1 cellular context compared by ENCODE assay signal in genomic region chr2:47078541-47079482, GRCh38.
TF ChIP-seq lines count a peak whose summit lies in the region.

No MANE protein-coding gene starts in this region.

TF ChIP-seq in K562, 482 proteins besides CTCF, POLR2A, EP300 and RAD21 (continued from another document and continues in another):
- peak; percentile 93 for TF ChIP-seq TEAD4 (IDR thresholded peaks at IDR 0.05; ENCODE audit: low read length)
- TF ChIP-seq TEAD4 (CRISPR knock-in tag; IDR thresholded peaks at IDR 0.05; ENCODE audit: borderline replicate concordance): no peak
- TF ChIP-seq ZNF785 (CRISPR knock-in tag; IDR thresholded peaks at IDR 0.05): no peak
- peak; percentile 97 for TF ChIP-seq FOXA3 (CRISPR knock-in tag; conservative IDR thresholded peaks at IDR 0.05 in 1 of 2, IDR thresholded peaks at IDR 0.05 in 1 of 2)
- no peak for TF ChIP-seq MAX (CRISPR knock-in tag; IDR thresholded peaks at IDR 0.05)
- no peak for TF ChIP-seq NELFE (IDR thresholded peaks at IDR 0.05; ENCODE audit: insufficient read depth, insufficient read length)
- TF ChIP-seq SLC30A9 (CRISPR knock-in tag; IDR thresholded peaks at IDR 0.05): no peak
- TF ChIP-seq ZNF668 (CRISPR knock-in tag; IDR thresholded peaks at IDR 0.05): no peak
- TF ChIP-seq BRD4 (IDR thresholded peaks at IDR 0.05): no peak
- TF ChIP-seq DIDO1 (tag; IDR thresholded peaks at IDR 0.05; ENCODE audit: low read depth): no peak
- no peak for TF ChIP-seq ZNF316 (IDR thresholded peaks at IDR 0.05)
- no peak for TF ChIP-seq ILF3 (IDR thresholded peaks at IDR 0.05; ENCODE audit: borderline replicate concordance)
- TF ChIP-seq, protein P1, sequence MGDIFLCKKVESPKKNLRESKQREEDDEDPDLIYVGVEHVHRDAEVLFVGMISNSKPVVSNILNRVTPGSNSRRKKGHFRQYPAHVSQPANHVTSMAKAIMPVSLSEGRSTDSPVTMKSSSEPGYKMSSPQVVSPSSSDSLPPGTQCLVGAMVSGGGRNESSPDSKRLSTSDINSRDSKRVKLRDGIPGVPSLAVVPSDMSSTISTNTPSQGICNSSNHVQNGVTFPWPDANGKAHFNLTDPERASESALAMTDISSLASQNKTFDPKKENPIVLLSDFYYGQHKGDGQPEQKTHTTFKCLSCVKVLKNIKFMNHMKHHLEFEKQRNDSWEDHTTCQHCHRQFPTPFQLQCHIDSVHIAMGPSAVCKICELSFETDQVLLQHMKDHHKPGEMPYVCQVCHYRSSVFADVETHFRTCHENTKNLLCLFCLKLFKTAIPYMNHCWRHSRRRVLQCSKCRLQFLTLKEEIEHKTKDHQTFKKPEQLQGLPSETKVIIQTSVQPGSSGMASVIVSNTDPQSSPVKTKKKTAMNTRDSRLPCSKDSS (IDR thresholded peaks at IDR 0.05; ENCODE audit: low read depth, partially characterized antibody): no peak
- 0 out of 2 replicates have a peak, but pooled peaks have one; percentile 46 for TF ChIP-seq FOXP1 (CRISPR knock-in tag; IDR thresholded peaks at IDR 0.05)
- TF ChIP-seq ZNF134 (CRISPR knock-in tag; conservative IDR thresholded peaks at IDR 0.05): peak; percentile 91
- peak in 1 of 2 experiments; percentile 94; a peak in 2 of 4 replicates for TF ChIP-seq MLLT1 (IDR thresholded peaks at IDR 0.05)
- no peak for TF ChIP-seq ELF4 (CRISPR knock-in tag; IDR thresholded peaks at IDR 0.05)
- TF ChIP-seq STAG1 (CRISPR knock-in tag; IDR thresholded peaks at IDR 0.05; ENCODE audit: borderline replicate concordance): no peak
- 0 out of 2 replicates have a peak, but pooled peaks have one; percentile 36 for TF ChIP-seq CREM (IDR thresholded peaks at IDR 0.05; ENCODE audit: low read depth)
- no peak for TF ChIP-seq ZKSCAN8 (CRISPR knock-in tag; IDR thresholded peaks at IDR 0.05)
- TF ChIP-seq, protein P2, sequence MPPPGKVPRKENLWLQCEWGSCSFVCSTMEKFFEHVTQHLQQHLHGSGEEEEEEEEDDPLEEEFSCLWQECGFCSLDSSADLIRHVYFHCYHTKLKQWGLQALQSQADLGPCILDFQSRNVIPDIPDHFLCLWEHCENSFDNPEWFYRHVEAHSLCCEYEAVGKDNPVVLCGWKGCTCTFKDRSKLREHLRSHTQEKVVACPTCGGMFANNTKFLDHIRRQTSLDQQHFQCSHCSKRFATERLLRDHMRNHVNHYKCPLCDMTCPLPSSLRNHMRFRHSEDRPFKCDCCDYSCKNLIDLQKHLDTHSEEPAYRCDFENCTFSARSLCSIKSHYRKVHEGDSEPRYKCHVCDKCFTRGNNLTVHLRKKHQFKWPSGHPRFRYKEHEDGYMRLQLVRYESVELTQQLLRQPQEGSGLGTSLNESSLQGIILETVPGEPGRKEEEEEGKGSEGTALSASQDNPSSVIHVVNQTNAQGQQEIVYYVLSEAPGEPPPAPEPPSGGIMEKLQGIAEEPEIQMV (tag; conservative IDR thresholded peaks at IDR 0.05; ENCODE audit: low read depth): no peak
- peak; percentile 86; the same call in 1 of the 2 replicates for TF ChIP-seq NBN (IDR thresholded peaks at IDR 0.05; ENCODE audit: low read depth)
- peak; percentile 85 for TF ChIP-seq BCOR (IDR thresholded peaks at IDR 0.05)
- peak; percentile 97 for TF ChIP-seq TCF3 (CRISPR knock-in tag; IDR thresholded peaks at IDR 0.05)
- TF ChIP-seq, protein P3, sequence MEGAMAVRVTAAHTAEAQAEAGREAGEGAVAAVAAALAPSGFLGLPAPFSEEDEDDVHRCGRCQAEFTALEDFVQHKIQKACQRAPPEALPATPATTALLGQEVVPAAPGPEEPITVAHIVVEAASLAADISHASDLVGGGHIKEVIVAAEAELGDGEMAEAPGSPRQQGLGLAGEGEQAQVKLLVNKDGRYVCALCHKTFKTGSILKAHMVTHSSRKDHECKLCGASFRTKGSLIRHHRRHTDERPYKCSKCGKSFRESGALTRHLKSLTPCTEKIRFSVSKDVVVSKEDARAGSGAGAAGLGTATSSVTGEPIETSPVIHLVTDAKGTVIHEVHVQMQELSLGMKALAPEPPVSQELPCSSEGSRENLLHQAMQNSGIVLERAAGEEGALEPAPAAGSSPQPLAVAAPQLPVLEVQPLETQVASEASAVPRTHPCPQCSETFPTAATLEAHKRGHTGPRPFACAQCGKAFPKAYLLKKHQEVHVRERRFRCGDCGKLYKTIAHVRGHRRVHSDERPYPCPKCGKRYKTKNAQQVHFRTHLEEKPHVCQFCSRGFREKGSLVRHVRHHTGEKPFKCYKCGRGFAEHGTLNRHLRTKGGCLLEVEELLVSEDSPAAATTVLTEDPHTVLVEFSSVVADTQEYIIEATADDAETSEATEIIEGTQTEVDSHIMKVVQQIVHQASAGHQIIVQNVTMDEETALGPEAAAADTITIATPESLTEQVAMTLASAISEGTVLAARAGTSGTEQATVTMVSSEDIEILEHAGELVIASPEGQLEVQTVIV (CRISPR knock-in tag; IDR thresholded peaks at IDR 0.05; ENCODE audit: borderline replicate concordance): no peak
- TF ChIP-seq ZNF121 (CRISPR knock-in tag; conservative IDR thresholded peaks at IDR 0.05): no peak
- no peak for TF ChIP-seq SAFB (IDR thresholded peaks at IDR 0.05; ENCODE audit: borderline replicate concordance, low read depth, low read length)
- TF ChIP-seq EP400 (IDR thresholded peaks at IDR 0.05): no peak
- peak; percentile 59; the same call in 1 of the 2 replicates for TF ChIP-seq GATAD2B (IDR thresholded peaks at IDR 0.05; ENCODE audit: borderline replicate concordance)
- TF ChIP-seq KAT7 (CRISPR knock-in tag; IDR thresholded peaks at IDR 0.05; ENCODE audit: borderline replicate concordance): no peak
- no peak for TF ChIP-seq ZBTB43 (CRISPR knock-in tag; IDR thresholded peaks at IDR 0.05)
- TF ChIP-seq, protein P4, sequence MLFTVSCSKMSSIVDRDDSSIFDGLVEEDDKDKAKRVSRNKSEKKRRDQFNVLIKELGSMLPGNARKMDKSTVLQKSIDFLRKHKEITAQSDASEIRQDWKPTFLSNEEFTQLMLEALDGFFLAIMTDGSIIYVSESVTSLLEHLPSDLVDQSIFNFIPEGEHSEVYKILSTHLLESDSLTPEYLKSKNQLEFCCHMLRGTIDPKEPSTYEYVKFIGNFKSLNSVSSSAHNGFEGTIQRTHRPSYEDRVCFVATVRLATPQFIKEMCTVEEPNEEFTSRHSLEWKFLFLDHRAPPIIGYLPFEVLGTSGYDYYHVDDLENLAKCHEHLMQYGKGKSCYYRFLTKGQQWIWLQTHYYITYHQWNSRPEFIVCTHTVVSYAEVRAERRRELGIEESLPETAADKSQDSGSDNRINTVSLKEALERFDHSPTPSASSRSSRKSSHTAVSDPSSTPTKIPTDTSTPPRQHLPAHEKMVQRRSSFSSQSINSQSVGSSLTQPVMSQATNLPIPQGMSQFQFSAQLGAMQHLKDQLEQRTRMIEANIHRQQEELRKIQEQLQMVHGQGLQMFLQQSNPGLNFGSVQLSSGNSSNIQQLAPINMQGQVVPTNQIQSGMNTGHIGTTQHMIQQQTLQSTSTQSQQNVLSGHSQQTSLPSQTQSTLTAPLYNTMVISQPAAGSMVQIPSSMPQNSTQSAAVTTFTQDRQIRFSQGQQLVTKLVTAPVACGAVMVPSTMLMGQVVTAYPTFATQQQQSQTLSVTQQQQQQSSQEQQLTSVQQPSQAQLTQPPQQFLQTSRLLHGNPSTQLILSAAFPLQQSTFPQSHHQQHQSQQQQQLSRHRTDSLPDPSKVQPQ (CRISPR knock-in tag; IDR thresholded peaks at IDR 0.05; ENCODE audit: borderline replicate concordance): no peak
- no peak for TF ChIP-seq FUS (optimal IDR thresholded peaks at IDR 0.05; ENCODE audit: low read depth, low read length)
- no peak for TF ChIP-seq ZNF79 (CRISPR knock-in tag; IDR thresholded peaks at IDR 0.05; ENCODE audit: low read depth)
- peak; percentile 91 for TF ChIP-seq CBFA2T2 (conservative IDR thresholded peaks at IDR 0.05)
- no peak for TF ChIP-seq ZNF830 (CRISPR knock-in tag; IDR thresholded peaks at IDR 0.05)
- TF ChIP-seq RBM17 (IDR thresholded peaks at IDR 0.05; ENCODE audit: borderline replicate concordance, low read depth, low read length): no peak
- TF ChIP-seq ZNF408 (CRISPR knock-in tag; IDR thresholded peaks at IDR 0.05; ENCODE audit: low read depth): no peak
- TF ChIP-seq RUNX1 (IDR thresholded peaks at IDR 0.05; ENCODE audit: low read depth): no peak; the same call in 1 of the 2 replicates
- TF ChIP-seq ZBTB8A (IDR thresholded peaks at IDR 0.05; ENCODE audit: partially characterized antibody): no peak
- no peak for TF ChIP-seq TFE3 (CRISPR knock-in tag; IDR thresholded peaks at IDR 0.05)
- no peak for TF ChIP-seq ETS2 (tag; IDR thresholded peaks at IDR 0.05; ENCODE audit: borderline replicate concordance, poor library complexity, severe bottlenecking)
- TF ChIP-seq, protein P5, sequence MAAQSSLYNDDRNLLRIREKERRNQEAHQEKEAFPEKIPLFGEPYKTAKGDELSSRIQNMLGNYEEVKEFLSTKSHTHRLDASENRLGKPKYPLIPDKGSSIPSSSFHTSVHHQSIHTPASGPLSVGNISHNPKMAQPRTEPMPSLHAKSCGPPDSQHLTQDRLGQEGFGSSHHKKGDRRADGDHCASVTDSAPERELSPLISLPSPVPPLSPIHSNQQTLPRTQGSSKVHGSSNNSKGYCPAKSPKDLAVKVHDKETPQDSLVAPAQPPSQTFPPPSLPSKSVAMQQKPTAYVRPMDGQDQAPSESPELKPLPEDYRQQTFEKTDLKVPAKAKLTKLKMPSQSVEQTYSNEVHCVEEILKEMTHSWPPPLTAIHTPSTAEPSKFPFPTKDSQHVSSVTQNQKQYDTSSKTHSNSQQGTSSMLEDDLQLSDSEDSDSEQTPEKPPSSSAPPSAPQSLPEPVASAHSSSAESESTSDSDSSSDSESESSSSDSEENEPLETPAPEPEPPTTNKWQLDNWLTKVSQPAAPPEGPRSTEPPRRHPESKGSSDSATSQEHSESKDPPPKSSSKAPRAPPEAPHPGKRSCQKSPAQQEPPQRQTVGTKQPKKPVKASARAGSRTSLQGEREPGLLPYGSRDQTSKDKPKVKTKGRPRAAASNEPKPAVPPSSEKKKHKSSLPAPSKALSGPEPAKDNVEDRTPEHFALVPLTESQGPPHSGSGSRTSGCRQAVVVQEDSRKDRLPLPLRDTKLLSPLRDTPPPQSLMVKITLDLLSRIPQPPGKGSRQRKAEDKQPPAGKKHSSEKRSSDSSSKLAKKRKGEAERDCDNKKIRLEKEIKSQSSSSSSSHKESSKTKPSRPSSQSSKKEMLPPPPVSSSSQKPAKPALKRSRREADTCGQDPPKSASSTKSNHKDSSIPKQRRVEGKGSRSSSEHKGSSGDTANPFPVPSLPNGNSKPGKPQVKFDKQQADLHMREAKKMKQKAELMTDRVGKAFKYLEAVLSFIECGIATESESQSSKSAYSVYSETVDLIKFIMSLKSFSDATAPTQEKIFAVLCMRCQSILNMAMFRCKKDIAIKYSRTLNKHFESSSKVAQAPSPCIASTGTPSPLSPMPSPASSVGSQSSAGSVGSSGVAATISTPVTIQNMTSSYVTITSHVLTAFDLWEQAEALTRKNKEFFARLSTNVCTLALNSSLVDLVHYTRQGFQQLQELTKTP (IDR thresholded peaks at IDR 0.05; ENCODE audit: low read depth in 1 of 2, partially characterized antibody in 2 of 2): peak in 1 of 2 experiments; percentile 39
- TF ChIP-seq ZBTB1 (CRISPR knock-in tag; IDR thresholded peaks at IDR 0.05; ENCODE audit: borderline replicate concordance, low read depth): no peak
- TF ChIP-seq, protein P6, sequence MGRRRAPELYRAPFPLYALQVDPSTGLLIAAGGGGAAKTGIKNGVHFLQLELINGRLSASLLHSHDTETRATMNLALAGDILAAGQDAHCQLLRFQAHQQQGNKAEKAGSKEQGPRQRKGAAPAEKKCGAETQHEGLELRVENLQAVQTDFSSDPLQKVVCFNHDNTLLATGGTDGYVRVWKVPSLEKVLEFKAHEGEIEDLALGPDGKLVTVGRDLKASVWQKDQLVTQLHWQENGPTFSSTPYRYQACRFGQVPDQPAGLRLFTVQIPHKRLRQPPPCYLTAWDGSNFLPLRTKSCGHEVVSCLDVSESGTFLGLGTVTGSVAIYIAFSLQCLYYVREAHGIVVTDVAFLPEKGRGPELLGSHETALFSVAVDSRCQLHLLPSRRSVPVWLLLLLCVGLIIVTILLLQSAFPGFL (CRISPR knock-in tag; IDR thresholded peaks at IDR 0.05): no peak
- TF ChIP-seq MCM2 (IDR thresholded peaks at IDR 0.05; ENCODE audit: low read depth): no peak
- peak in 1 of 2 experiments; percentile 89; a peak in 2 of 4 replicates for TF ChIP-seq HDAC1 (IDR thresholded peaks at IDR 0.05)
- no peak for TF ChIP-seq GABPB2 (CRISPR knock-in tag; conservative IDR thresholded peaks at IDR 0.05)
